9 cellular contexts compared by ENCODE assay signal in genomic region chr5:75885849-75886596, GRCh38.
DNase-seq lines count a peak whose midpoint lies in the region; ATAC-seq, FAIRE-seq and TF ChIP-seq lines count a peak whose summit lies in the region.
"Had no signal": no experiment of that assay in that cellular context is flagged by ENCODE, and none has a peak within 500 bp of the region (broad histone marks: within the 10 kb centered on the region; RNA-seq: fewer than 3 reads in every experiment).

No MANE protein-coding gene starts in this region.

- H3F3A ChIP-seq in MM.1S (ENCODE audit: insufficient read depth, low read length) = no peaks in the 10 kb centered on the region

- H3K27ac ChIP-seq in MM.1S (ENCODE audit: low read length) (no peak overlapping the region), brain microvascular endothelial cell (no peak overlapping the region)

- ATAC-seq in HG02798 (IDR thresholded peaks at IDR 0.05; ENCODE audit: poor library complexity, unreplicated experiment) = no peak

- peak overlapping the region; percentile 18; the same call in 1 of the 2 replicates for H2AFZ ChIP-seq in MM.1S (ENCODE audit: low read length)

- peaks cover 4% of the 10 kb centered on the region for H3K4me1 Mint-ChIP-seq in osteocyte (ENCODE audit: unreplicated experiment)
- H3K4me1 Mint-ChIP-seq: activated naive CD4-positive, alpha-beta T cell treated with anti-CD3 and anti-CD28 coated beads, Interleukin-2, amount 50 U/mL, for 24 hours had no signal

- H3K36me3 ChIP-seq in MM.1S (replicated peaks; ENCODE audit: insufficient read depth, low read length) = no peaks in the 10 kb centered on the region
- H3K36me3 ChIP-seq in brain microvascular endothelial cell (replicated peaks) = no peaks in the 10 kb centered on the region

- peaks cover 14% of the 10 kb centered on the region for H3K4me1 ChIP-seq in MM.1S (ENCODE audit: low read length)

- no peak overlapping the region for H3K4me2 ChIP-seq in MM.1S (ENCODE audit: low read depth, low read length)

- H3K9me3 Mint-ChIP-seq in osteocyte (ENCODE audit: unreplicated experiment) = no peaks in the 10 kb centered on the region
- H3K9me3 Mint-ChIP-seq: activated naive CD4-positive, alpha-beta T cell treated with anti-CD3 and anti-CD28 coated beads, Interleukin-2, amount 50 U/mL, for 24 hours had no signal

- no peak for FAIRE-seq in RCC 7860 (lab: Jason Lieb, UNC)

- no peaks in the 10 kb centered on the region for H4K20me1 ChIP-seq in MM.1S (ENCODE audit: insufficient read depth, low read length)

- no peaks in the 10 kb centered on the region for H3K79me2 ChIP-seq in MM.1S (ENCODE audit: low read length)

- no peak overlapping the region for H3K4me3 Mint-ChIP-seq in osteocyte (ENCODE audit: unreplicated experiment)
- H3K4me3 Mint-ChIP-seq: activated naive CD4-positive, alpha-beta T cell treated with anti-CD3 and anti-CD28 coated beads, Interleukin-2, amount 50 U/mL, for 24 hours had no signal

- H3K4me3 ChIP-seq in GM12864 (ENCODE audit: low read depth, low read length) = no peak overlapping the region
- no peak overlapping the region for H3K4me3 ChIP-seq in MM.1S (ENCODE audit: low read length)
- H3K4me3 ChIP-seq in brain microvascular endothelial cell (ENCODE audit: low read depth, low read length) = no peak overlapping the region

- H3K9me2 ChIP-seq in MM.1S (replicated peaks; ENCODE audit: insufficient read depth, low read length) = no peaks in the 10 kb centered on the region

- H3K9ac ChIP-seq in MM.1S (ENCODE audit: low read length) = no peak overlapping the region

- H3K27me3 ChIP-seq in MM.1S (replicated peaks; ENCODE audit: insufficient read depth, low read length) (no peaks in the 10 kb centered on the region), brain microvascular endothelial cell (replicated peaks) (no peaks in the 10 kb centered on the region)

- H3K27me3 Mint-ChIP-seq in osteocyte (ENCODE audit: unreplicated experiment) = no peaks in the 10 kb centered on the region
- H3K27me3 Mint-ChIP-seq: activated naive CD4-positive, alpha-beta T cell treated with anti-CD3 and anti-CD28 coated beads, Interleukin-2, amount 50 U/mL, for 24 hours had no signal

- TF ChIP-seq CTCF in GM12864 (IDR thresholded peaks at IDR 0.05; ENCODE audit: low read depth, low read length, missing control alignments) (peak; percentile 73), MM.1S (IDR thresholded peaks at IDR 0.05; ENCODE audit: low read length) (peak; percentile 60), brain microvascular endothelial cell (IDR thresholded peaks at IDR 0.05; ENCODE audit: low read depth, low read length, missing control alignments) (peak; percentile 37), osteocyte (IDR thresholded peaks at IDR 0.05) (peak; percentile 25)

- no peaks in the 10 kb centered on the region for H3K9me3 ChIP-seq in MM.1S (replicated peaks; ENCODE audit: insufficient read depth, low read length)

- no peaks in the 10 kb centered on the region for H3K36me3 Mint-ChIP-seq in osteocyte (ENCODE audit: unreplicated experiment)
- H3K36me3 Mint-ChIP-seq: activated naive CD4-positive, alpha-beta T cell treated with anti-CD3 and anti-CD28 coated beads, Interleukin-2, amount 50 U/mL, for 24 hours had no signal

- DNase-seq in GM12864 (ENCODE audit: low read depth) = no peak
- DNase-seq in MM.1S = no peak
- DNase-seq in brain microvascular endothelial cell = peak; percentile 5
- DNase-seq in osteocyte (ENCODE audit: extremely low spot score, unreplicated experiment) = no peak
- no peak for DNase-seq in RCC 7860 (ENCODE audit: low spot score)
- DNase-seq in hippocampal formation (lab: John Stamatoyannopoulos, UW) = no peak
- DNase-seq: stimulated activated CD4-positive, alpha-beta T cell treated with anti-CD3 and anti-CD28 coated beads, Interleukin-4, amount 100 ng/mL, for 1 hour had no signal

- in situ Hi-C loops in brain microvascular endothelial cell (cut with HindIII; ENCODE audit: low pct_ligation_motif_present, low sequenced_read_pairs) = no loop called here

- H3K27ac Mint-ChIP-seq in osteocyte (ENCODE audit: unreplicated experiment) = no peak overlapping the region
- H3K27ac Mint-ChIP-seq: activated naive CD4-positive, alpha-beta T cell treated with anti-CD3 and anti-CD28 coated beads, Interleukin-2, amount 50 U/mL, for 24 hours had no signal
